ENCODE assay signal across 9 cellular contexts in genomic region chr1:36516372-36517018, GRCh38. TPM values are rescaled to one million over a fixed set of nuclear protein-coding genes. Genes with fewer than 3 reads are reported as not detected.
DNase-seq lines count a peak whose midpoint lies in the region; ATAC-seq and TF ChIP-seq lines count a peak whose summit lies in the region.
"Had no signal": no experiment of that assay in that cellular context is flagged by ENCODE, and none has a peak within 500 bp of the region (broad histone marks: within the 10 kb centered on the region; RNA-seq: fewer than 3 reads in every experiment).

No MANE protein-coding gene starts in this region.

- H3K4me1 ChIP-seq in Karpas-422 (ENCODE audit: low read length) (no peaks in the 10 kb centered on the region), cardiac muscle cell (ENCODE audit: low read depth) (no peaks in the 10 kb centered on the region), prostate gland (replicated peaks) (no peaks in the 10 kb centered on the region)

- H3K79me2 ChIP-seq in Karpas-422 (ENCODE audit: low read length) = no peaks in the 10 kb centered on the region

- H4K20me1 ChIP-seq in Karpas-422 (ENCODE audit: insufficient read depth, low read depth, low read length) = no peaks in the 10 kb centered on the region

- H3K9me3 ChIP-seq in Karpas-422 (ENCODE audit: low read length) (no peaks in the 10 kb centered on the region), cardiac muscle cell (ENCODE audit: low read depth) (no peaks in the 10 kb centered on the region), prostate gland (no peaks in the 10 kb centered on the region)

- peak; percentile 71 to 73 for ATAC-seq in activated naive CD4-positive, alpha-beta T cell treated with anti-CD3 and anti-CD28 coated beads, Interleukin-2, amount 50 U/mL, for 72 hours
- ATAC-seq in HG03571 (IDR thresholded peaks at IDR 0.05; ENCODE audit: unreplicated experiment) (no peak), GM18498 (IDR thresholded peaks at IDR 0.05; ENCODE audit: unreplicated experiment) (no peak)

- intact Hi-C loops in prostate gland (cut with DNase I) = no loop called here

- H3K9me3 Mint-ChIP-seq in activated naive CD4-positive, alpha-beta T cell treated with anti-CD3 and anti-CD28 coated beads, Interleukin-2, amount 50 U/mL, for 72 hours = no peaks in the 10 kb centered on the region

- no peak for TF ChIP-seq POLR2A in prostate gland (IDR thresholded peaks at IDR 0.05)

- no peak overlapping the region for H3K27ac ChIP-seq in Karpas-422 (ENCODE audit: low read length)
- no peak overlapping the region for H3K27ac ChIP-seq in cardiac muscle cell
- no peak overlapping the region for H3K27ac ChIP-seq in prostate gland

- H3K36me3 Mint-ChIP-seq in activated naive CD4-positive, alpha-beta T cell treated with anti-CD3 and anti-CD28 coated beads, Interleukin-2, amount 50 U/mL, for 72 hours = no peaks in the 10 kb centered on the region

- 59% methylated on average over 9 of the region's 11 CpGs for WGBS in prostate gland

- no peak overlapping the region for H3K27ac Mint-ChIP-seq in activated naive CD4-positive, alpha-beta T cell treated with anti-CD3 and anti-CD28 coated beads, Interleukin-2, amount 50 U/mL, for 72 hours

- H3K4me3 ChIP-seq in Karpas-422 (ENCODE audit: low read length) = no peak overlapping the region
- no peak overlapping the region for H3K4me3 ChIP-seq in cardiac muscle cell
- no peak overlapping the region for H3K4me3 ChIP-seq in prostate gland

- no peak overlapping the region for H2AFZ ChIP-seq in Karpas-422 (ENCODE audit: low read length)

- no peaks in the 10 kb centered on the region for H3K36me3 ChIP-seq in Karpas-422 (ENCODE audit: insufficient read depth, low read length)
- no peaks in the 10 kb centered on the region for H3K36me3 ChIP-seq in cardiac muscle cell
- H3K36me3 ChIP-seq in prostate gland = no peaks in the 10 kb centered on the region

- DNase-seq in DMS79 (lab: John Stamatoyannopoulos, UW) (peak; percentile 5), Karpas-422 (peak; percentile 81), RPMI8226 (peak; percentile 67), cardiac muscle cell (ENCODE audit: low read depth in 1 of 2, low spot score in 1 of 2) (peak; percentile 71 to 76), prostate gland (ENCODE audit: low spot score) (no peak)
- DNase-seq in activated naive CD4-positive, alpha-beta T cell treated with anti-CD3 and anti-CD28 coated beads, Interleukin-2, amount 50 U/mL, for 72 hours (ENCODE audit: low spot score in 2 of 2) = peak in 1 of 2 donors; percentile 43

- no peaks in the 10 kb centered on the region for H3K9me2 ChIP-seq in Karpas-422 (replicated peaks; ENCODE audit: insufficient read depth, low read length)

- H3K4me2 ChIP-seq in Karpas-422 (ENCODE audit: low read depth, low read length, poor library complexity, severe bottlenecking) = no peak overlapping the region

- H3K27me3 ChIP-seq in Karpas-422 (ENCODE audit: low read length) (no peaks in the 10 kb centered on the region), cardiac muscle cell (no peaks in the 10 kb centered on the region), prostate gland (replicated peaks; ENCODE audit: insufficient read depth) (no peaks in the 10 kb centered on the region)

- peak; percentile 86 for TF ChIP-seq CTCF in cardiac muscle cell (IDR thresholded peaks at IDR 0.05; ENCODE audit: low read depth, low read length)
- peak; percentile 13 to 58 (median 36) for TF ChIP-seq CTCF in prostate gland (IDR thresholded peaks at IDR 0.05)

- H3K9ac ChIP-seq in Karpas-422 (ENCODE audit: low read length) = no peak overlapping the region

RNA-seq across cellular contexts. Expression of gene CSF3R, which starts 33.8 kb away (rescaled TPM):
- total RNA-seq in Karpas-422 (2014; rRNA removed; shearing (Covaris generic); ENCODE audit: low replicate concordance) = not detected in 2 replicates
- 1 to 10 TPM in 1 of 2 donors, under 1 TPM in 1; 0.61 to 1.5 TPM for total RNA-seq in activated naive CD4-positive, alpha-beta T cell treated with anti-CD3 and anti-CD28 coated beads, Interleukin-2, amount 50 U/mL, for 72 hours
- total RNA-seq in cardiac muscle cell (5.8 and 6.0 TPM in 2 replicates), prostate gland (10 to 100 TPM in 1 of 2 donors, 1 to 10 TPM in 1; 3.9 to 17.0 TPM)
- polyA plus RNA-seq in cardiac muscle cell = 3.3 and 4.8 TPM in 2 replicates
- total RNA-seq: activated CD8-positive, alpha-beta memory T cell treated with anti-CD3 and anti-CD28 coated beads for 36 hours had no signal

RNA-seq across cellular contexts. Expression of gene MRPS15, which starts 52.3 kb away (rescaled TPM):
- 86.7 and 108 TPM in 2 replicates for total RNA-seq in Karpas-422 (2014; rRNA removed; shearing (Covaris generic); ENCODE audit: low replicate concordance)
- 100 to 1,000 TPM; 113 to 117 TPM for total RNA-seq in activated naive CD4-positive, alpha-beta T cell treated with anti-CD3 and anti-CD28 coated beads, Interleukin-2, amount 50 U/mL, for 72 hours
- total RNA-seq in cardiac muscle cell (83.5 and 134 TPM in 2 replicates), prostate gland (10 to 100 TPM; 53.3 to 66.0 TPM)
- 143 and 166 TPM in 2 replicates for polyA plus RNA-seq in cardiac muscle cell

Comparison
In these comparisons a context has a peak if more than half of its experiments do, and no peak if none do; other contexts are left out.
1. ATAC-seq: peak in activated naive CD4-positive, alpha-beta T cell treated with anti-CD3 and anti-CD28 coated beads, Interleukin-2, amount 50 U/mL, for 72 hours (2 of 2); none in HG03571 (single experiment) and GM18498 (single experiment).